Comparison of ENCODE assay signal across 8 cellular contexts in genomic region chr1:23960291-23960718, GRCh38. TPM values are rescaled to one million over a fixed set of nuclear protein-coding genes. Genes with fewer than 3 reads are reported as not detected.
DNase-seq lines count a peak whose midpoint lies in the region; TF ChIP-seq lines count a peak whose summit lies in the region.

No MANE protein-coding gene starts in this region.

- peaks cover 39% of the 10 kb centered on the region for H3K4me1 ChIP-seq in PC-9 (replicated peaks; ENCODE audit: insufficient read depth)

- peaks cover 5% of the 10 kb centered on the region for H3K27me3 Mint-ChIP-seq in endothelial cell (ENCODE audit: unreplicated experiment)

- H2AFZ ChIP-seq in PC-9: 0 out of 2 replicates have a peak overlapping the region, but pooled peaks have one; percentile 55
- H2AFZ ChIP-seq in neural cell (ENCODE audit: low read depth, low read length): peak overlapping the region; percentile 80

- peaks cover 7% of the 10 kb centered on the region; the same call in 1 of the 2 replicates for H4K20me1 ChIP-seq in PC-9 (ENCODE audit: insufficient read depth)
- H4K20me1 ChIP-seq in neural cell (ENCODE audit: insufficient read depth): no peaks in the 10 kb centered on the region

- CTCF ChIA-PET in PC-9 (lab: Charles Lee): no interaction called here

- POLR2A ChIA-PET in PC-9 (lab: Charles Lee; ENCODE audit: unreplicated experiment): interaction anchor here (0.7 to 1.3 kb wide), 3 partner anchors 20 to 431 kb away, joined by 3 to 8 read pairs (median 3); partner anchors contain the start of gene SRSF10

- H3K27ac ChIP-seq in PC-9: peak overlapping the region; percentile 91
- peak overlapping the region; percentile 99 for H3K27ac ChIP-seq in neural cell (ENCODE audit: low read length)

- H3K79me2 ChIP-seq in PC-9 (ENCODE audit: low read depth) (peaks cover 24% of the 10 kb centered on the region), neural cell (replicated peaks; ENCODE audit: insufficient read depth, low read length) (peaks cover 24% of the 10 kb centered on the region)

- DNase-seq in ELR (ENCODE audit: low read depth): peak; percentile 51
- no peak for DNase-seq in PC-9
- no peak for DNase-seq in endothelial cell (ENCODE audit: low spot score)
- DNase-seq in KBM-7: no peak
- DNase-seq in HuH-7.5 (ENCODE audit: low spot score): no peak
- DNase-seq in cerebellar nuclear complex (lab: John Stamatoyannopoulos, UW): no peak
- DNase-seq in activated gamma-delta T cell (lab: John Stamatoyannopoulos, UW): no peak

- TF ChIP-seq CTCF in PC-9 (conservative IDR thresholded peaks at IDR 0.05) (no peak), endothelial cell (IDR thresholded peaks at IDR 0.05; ENCODE audit: unreplicated experiment) (no peak), neural cell (IDR thresholded peaks at IDR 0.05; ENCODE audit: poor library complexity, severe bottlenecking) (no peak)

- H3K4me3 ChIP-seq in PC-9 (peak overlapping the region; percentile 97), neural cell (ENCODE audit: low read length) (peak overlapping the region; percentile 94)

- H3K9me2 ChIP-seq in PC-9 (ENCODE audit: insufficient read depth): no peaks in the 10 kb centered on the region
- H3K9me2 ChIP-seq in neural cell (ENCODE audit: insufficient read depth, low read length): no peaks in the 10 kb centered on the region

- TF ChIP-seq RAD21 in neural cell (conservative IDR thresholded peaks at IDR 0.05): no peak

- H3F3A ChIP-seq in PC-9 (ENCODE audit: insufficient read depth, low read depth) (peaks cover 53% of the 10 kb centered on the region), neural cell (ENCODE audit: insufficient read depth, low read length, poor library complexity, severe bottlenecking) (no peaks in the 10 kb centered on the region)

- in situ Hi-C loops in KBM-7 (cut with MboI; ENCODE audit: low pct_unique_long_range_greater_than_20kb, low sequenced_read_pairs): no loop called here

- peak overlapping the region; percentile 99 for H3K4me3 Mint-ChIP-seq in endothelial cell (ENCODE audit: unreplicated experiment)

- H3K36me3 ChIP-seq in PC-9 (ENCODE audit: low read depth) (peaks cover 19% of the 10 kb centered on the region; the same call in 1 of the 2 replicates), neural cell (ENCODE audit: insufficient read depth, low read length) (peaks cover 17% of the 10 kb centered on the region)

- H3K36me3 Mint-ChIP-seq in endothelial cell (ENCODE audit: low read depth, unreplicated experiment): peaks cover 8% of the 10 kb centered on the region

- intact Hi-C loops in PC-9 (cut with micrococcal nuclease; ENCODE audit: unreplicated experiment): loop anchor here (2.0 kb wide), 1 partner anchor 20 kb away; the partner anchor contains the start of gene SRSF10

- H3K4me1 Mint-ChIP-seq in endothelial cell (ENCODE audit: unreplicated experiment): peaks cover 49% of the 10 kb centered on the region

- H3K27me3 ChIP-seq in PC-9 (ENCODE audit: insufficient read depth, low read depth) (no peaks in the 10 kb centered on the region), neural cell (ENCODE audit: insufficient read depth, low read depth, low read length) (no peaks in the 10 kb centered on the region)

- peak overlapping the region; percentile 100 for H3K27ac Mint-ChIP-seq in endothelial cell (ENCODE audit: unreplicated experiment)

- BruUV-seq in PC-9 (replicated peaks; lab: Mats Ljungman, UMichigan): no TSS peak

- H3K9me3 ChIP-seq in PC-9 (ENCODE audit: insufficient read depth, low read depth) (no peaks in the 10 kb centered on the region), neural cell (ENCODE audit: low read length) (no peaks in the 10 kb centered on the region)

- peak overlapping the region; percentile 96 for H3K9ac ChIP-seq in neural cell (ENCODE audit: low read length)

- no peaks in the 10 kb centered on the region for H3K9me3 Mint-ChIP-seq in endothelial cell (ENCODE audit: unreplicated experiment)

- no peak for TF ChIP-seq EP300 in neural cell (conservative IDR thresholded peaks at IDR 0.05; ENCODE audit: poor library complexity, severe bottlenecking)

- H3K4me2 ChIP-seq in PC-9 (peak overlapping the region; percentile 97), neural cell (ENCODE audit: low read length) (peak overlapping the region; percentile 77)

TF ChIP-seq in neural cell, 6 proteins besides CTCF, POLR2A, EP300 and RAD21:
- TF ChIP-seq TAF1 (IDR thresholded peaks at IDR 0.05; ENCODE audit: low read depth) (no peak), MXI1 (conservative IDR thresholded peaks at IDR 0.05; ENCODE audit: poor library complexity, severe bottlenecking) (no peak), EZH2 (IDR thresholded peaks at IDR 0.05; ENCODE audit: borderline replicate concordance, insufficient read depth, low read length, poor library complexity, severe bottlenecking) (no peak), POLR2AphosphoS5 (IDR thresholded peaks at IDR 0.05) (no peak)

RNA-seq across cellular contexts. Expression of gene PNRC2, which starts 0.7 kb away (rescaled TPM):
- total RNA-seq in PC-9 (2021) (58.4 and 67.7 TPM in 2 replicates), endothelial cell (ENCODE audit: unreplicated experiment) (113 TPM)
- polyA plus RNA-seq in neural cell: 97.1 and 100 TPM in 2 replicates
- polyA minus RNA-seq in neural cell: 137 and 157 TPM in 2 replicates

RNA-seq across cellular contexts. Expression of gene SRSF10, which starts 19.8 kb away (rescaled TPM):
- total RNA-seq in PC-9 (2021) (77.3 and 96.2 TPM in 2 replicates), endothelial cell (ENCODE audit: unreplicated experiment) (101 TPM)
- polyA plus RNA-seq in neural cell: 165 and 201 TPM in 2 replicates
- 205 and 238 TPM in 2 replicates for polyA minus RNA-seq in neural cell

RNA-seq across cellular contexts. Expression of gene CNR2, which starts 47.1 kb away (rescaled TPM):
- total RNA-seq in PC-9 (2021) (not detected in 2 replicates), endothelial cell (ENCODE audit: unreplicated experiment) (not detected)
- polyA plus RNA-seq in neural cell: not detected in 2 replicates
- not detected in 2 replicates for polyA minus RNA-seq in neural cell
